11 cellular contexts compared by ENCODE assay signal in the genomic region with DNA sequence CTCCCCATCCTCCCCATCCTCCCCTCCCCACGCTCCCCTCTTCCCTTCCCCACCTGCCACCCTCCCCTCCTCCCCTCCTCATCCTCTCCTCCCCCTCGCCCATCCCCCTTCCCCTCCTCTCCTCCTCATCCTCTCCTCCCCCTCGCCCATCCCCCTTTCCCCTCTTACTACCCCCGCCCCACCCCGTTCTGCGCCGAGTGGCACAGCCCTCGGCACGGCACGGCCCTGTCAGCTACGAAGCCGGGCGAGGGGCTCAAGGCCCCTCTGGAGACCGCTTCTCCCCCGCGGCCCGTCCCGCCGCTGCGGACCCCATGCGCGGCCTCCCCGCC.
DNase-seq lines count a peak whose midpoint lies in the region; ATAC-seq and TF ChIP-seq lines count a peak whose summit lies in the region.
"Had no signal": no experiment of that assay in that cellular context is flagged by ENCODE, and none has a peak within 500 bp of the region (broad histone marks: within the 10 kb centered on the region; RNA-seq: fewer than 3 reads in every experiment).

No MANE protein-coding gene starts in this region.

- H3K4me1 ChIP-seq in HUES6 (ENCODE audit: control insufficient read depth, insufficient read depth, low read length) (no peaks in the 10 kb centered on the region), esophagus muscularis mucosa (peaks cover 0 to 14% (median 11%) of the 10 kb centered on the region in 4 donors)

- H3K4me3 Mint-ChIP-seq in activated CD4-positive, alpha-beta T cell treated with anti-CD3 and anti-CD28 coated beads, Interleukin-2, amount 10 ng/mL, durations not matched to agents 7 days and 5 days: no peak overlapping the region

- POLR2A ChIA-PET in activated CD4-positive, alpha-beta T cell treated with anti-CD3 and anti-CD28 coated beads, Interleukin-2, amount 10 ng/mL, durations not matched to agents 7 days and 5 days (lab: Charles Lee): no interaction called here

- no peak overlapping the region for H3K27ac ChIP-seq in HUES6 (ENCODE audit: low read depth, low read length)
- no peak overlapping the region for H3K27ac ChIP-seq in esophagus muscularis mucosa (replicated peaks in 1 of 4)
- H3K27ac ChIP-seq: C4-2B had no signal

- CTCF ChIA-PET in activated CD4-positive, alpha-beta T cell treated with anti-CD3 and anti-CD28 coated beads, Interleukin-2, amount 10 ng/mL, durations not matched to agents 7 days and 5 days (lab: Charles Lee): no interaction called here

- 88% methylated on average over 2 of the region's 23 CpGs for WGBS in esophagus muscularis mucosa

- TF ChIP-seq EP300 in esophagus muscularis mucosa (IDR thresholded peaks at IDR 0.05): no peak

- no peaks in the 10 kb centered on the region for H3K9me3 ChIP-seq in HUES6 (ENCODE audit: control insufficient read depth, insufficient read depth, low read depth, low read length)
- no peaks in the 10 kb centered on the region for H3K9me3 ChIP-seq in esophagus muscularis mucosa

- H3K4me3 ChIP-seq in HUES6 (ENCODE audit: low read depth, low read length): peak overlapping the region; percentile 96; the same call in 1 of the 2 replicates
- peak overlapping the region; percentile 46 to 62 (median 46) for H3K4me3 ChIP-seq in esophagus muscularis mucosa

- H3K36me3 Mint-ChIP-seq in activated CD4-positive, alpha-beta T cell treated with anti-CD3 and anti-CD28 coated beads, Interleukin-2, amount 10 ng/mL, durations not matched to agents 7 days and 5 days (ENCODE audit: low read depth): no peaks in the 10 kb centered on the region
- H3K36me3 Mint-ChIP-seq: mesothelial cell of epicardium had no signal

- peak; percentile 40 for DNase-seq in activated CD4-positive, alpha-beta T cell treated with anti-CD3 and anti-CD28 coated beads, Interleukin-2, amount 10 ng/mL, durations not matched to agents 7 days and 5 days
- no peak for DNase-seq in activated CD4-positive, alpha-beta T cell treated with anti-CD3 and anti-CD28 coated beads, Interleukin-2, amount 50 U/mL, for 4 hours
- DNase-seq in esophagus muscularis mucosa (ENCODE audit: extremely low spot score) (peak; percentile 91), HPDE6-E6E7 (ENCODE audit: extremely low spot score) (no peak)
- DNase-seq in stimulated activated CD8-positive, alpha-beta memory T cell treated with anti-CD3 and anti-CD28 coated beads, Interleukin-4, amount 100 ng/mL, for 48 hours: peak; percentile 37
- DNase-seq: HCEC 1CT had no signal

- no peaks in the 10 kb centered on the region for H3K9me3 Mint-ChIP-seq in activated CD4-positive, alpha-beta T cell treated with anti-CD3 and anti-CD28 coated beads, Interleukin-2, amount 10 ng/mL, durations not matched to agents 7 days and 5 days
- H3K9me3 Mint-ChIP-seq: mesothelial cell of epicardium had no signal

- no peak for ATAC-seq in HG02623 (IDR thresholded peaks at IDR 0.05; ENCODE audit: unreplicated experiment)
- ATAC-seq in HG03342 (IDR thresholded peaks at IDR 0.05; ENCODE audit: unreplicated experiment): no peak

- no peaks in the 10 kb centered on the region for H3K36me3 ChIP-seq in HUES6 (ENCODE audit: control insufficient read depth, insufficient read depth, low read length)
- H3K36me3 ChIP-seq in esophagus muscularis mucosa: no peaks in the 10 kb centered on the region

- H3K9ac ChIP-seq in HUES6 (ENCODE audit: low read length): no peak overlapping the region

- intact Hi-C loops in esophagus muscularis mucosa (cut with DNase I): loop anchor here (5.0 kb wide), 1 partner anchor 750 kb away; no protein-coding TSS in a partner anchor

- H3K4me1 Mint-ChIP-seq in activated CD4-positive, alpha-beta T cell treated with anti-CD3 and anti-CD28 coated beads, Interleukin-2, amount 10 ng/mL, durations not matched to agents 7 days and 5 days: peaks cover 3% of the 10 kb centered on the region
- H3K4me1 Mint-ChIP-seq: mesothelial cell of epicardium had no signal

- peaks cover 42% of the 10 kb centered on the region for H3K27me3 ChIP-seq in HUES6 (ENCODE audit: control insufficient read depth, insufficient read depth, low read length)
- H3K27me3 ChIP-seq in esophagus muscularis mucosa: peaks cover 0 to 89% (median 5%) of the 10 kb centered on the region in 4 donors

- no peak overlapping the region for H3K27ac Mint-ChIP-seq in activated CD4-positive, alpha-beta T cell treated with anti-CD3 and anti-CD28 coated beads, Interleukin-2, amount 10 ng/mL, durations not matched to agents 7 days and 5 days
- H3K27ac Mint-ChIP-seq: mesothelial cell of epicardium had no signal

- no peak for TF ChIP-seq CTCF in esophagus muscularis mucosa (IDR thresholded peaks at IDR 0.05)

- no peak for TF ChIP-seq POLR2A in esophagus muscularis mucosa (IDR thresholded peaks at IDR 0.05; ENCODE audit: low read depth)

- peaks cover 25% of the 10 kb centered on the region for H3K27me3 Mint-ChIP-seq in activated CD4-positive, alpha-beta T cell treated with anti-CD3 and anti-CD28 coated beads, Interleukin-2, amount 10 ng/mL, durations not matched to agents 7 days and 5 days

Comparison
In these comparisons a context has a peak if more than half of its experiments do, and no peak if none do; other contexts are left out.
1. DNase-seq: peak in activated CD4-positive, alpha-beta T cell treated with anti-CD3 and anti-CD28 coated beads, Interleukin-2, amount 10 ng/mL, durations not matched to agents 7 days and 5 days (single experiment), esophagus muscularis mucosa (single experiment) and stimulated activated CD8-positive, alpha-beta memory T cell treated with anti-CD3 and anti-CD28 coated beads, Interleukin-4, amount 100 ng/mL, for 48 hours (single experiment); none in activated CD4-positive, alpha-beta T cell treated with anti-CD3 and anti-CD28 coated beads, Interleukin-2, amount 50 U/mL, for 4 hours (0 of 2) and HPDE6-E6E7 (single experiment).